13 cellular contexts compared by ENCODE assay signal in the genomic region with DNA sequence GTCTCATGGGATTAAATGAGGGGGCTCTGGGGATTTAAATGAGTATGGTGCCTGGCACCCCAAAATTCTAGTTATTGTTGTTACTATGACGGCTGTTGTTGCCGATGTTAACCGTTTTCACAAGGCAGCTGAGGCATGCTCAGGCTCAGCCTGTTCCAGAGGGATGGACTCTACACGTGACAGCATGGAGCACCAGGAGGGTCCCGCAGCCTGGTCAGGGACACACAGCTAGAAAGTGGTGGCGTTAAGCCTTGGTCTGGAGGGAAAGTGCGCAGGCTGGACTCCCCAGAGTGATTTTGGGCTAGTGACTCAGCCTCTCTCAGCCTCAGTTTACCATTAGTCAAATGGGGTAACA. TPM values are rescaled to one million over a fixed set of nuclear protein-coding genes. Genes with fewer than 3 reads are reported as not detected.
A peak's percentile ranks its signal among the peaks of the same experiment; 100 is the strongest.
DNase-seq lines count a peak whose midpoint lies in the region; ATAC-seq and TF ChIP-seq lines count a peak whose summit lies in the region.
"Had no signal": no experiment of that assay in that cellular context is flagged by ENCODE, and none has a peak within 500 bp of the region (broad histone marks: within the 10 kb centered on the region; RNA-seq: fewer than 3 reads in every experiment).

No MANE protein-coding gene starts in this region.

- intact Hi-C loops in activated CD4-positive, alpha-beta T cell treated with anti-CD3 and anti-CD28 coated beads, Interleukin-2, amount 10 ng/mL, durations not matched to agents 24 days and 14 days (cut with micrococcal nuclease): loop anchor here (10.0 kb wide), 2 partner anchors 296 to 624 kb away; partner anchors contain the start of genes CSNK2A1 and NSFL1C
- intact Hi-C loops in posterior vena cava (cut with DNase I): no loop called here

- no peak for TF ChIP-seq CTCF in WTC11 (IDR thresholded peaks at IDR 0.05)
- no peak for TF ChIP-seq CTCF in tibial nerve (IDR thresholded peaks at IDR 0.05)

- H3K27ac ChIP-seq in epithelial cell of prostate (peak overlapping the region; percentile 89), tibial nerve (no peak overlapping the region)
- H3K27ac ChIP-seq: brain microvascular endothelial cell had no signal

- H3K4me1 ChIP-seq in tibial nerve: peaks cover 0 to 33% (median 11%) of the 10 kb centered on the region in 4 donors

- peak overlapping the region; percentile 58 for H3K4me3 Mint-ChIP-seq in activated CD4-positive, alpha-beta T cell treated with anti-CD3 and anti-CD28 coated beads, Interleukin-2, amount 10 ng/mL, durations not matched to agents 24 days and 14 days
- peak overlapping the region; percentile 73 for H3K4me3 Mint-ChIP-seq in WTC11

- TF ChIP-seq EP300 in tibial nerve (IDR thresholded peaks at IDR 0.05): no peak

- H3K4me1 Mint-ChIP-seq in activated CD4-positive, alpha-beta T cell treated with anti-CD3 and anti-CD28 coated beads, Interleukin-2, amount 10 ng/mL, durations not matched to agents 24 days and 14 days: peaks cover 48% of the 10 kb centered on the region
- H3K4me1 Mint-ChIP-seq in WTC11: peaks cover 24% of the 10 kb centered on the region

- no peaks in the 10 kb centered on the region for H3K36me3 ChIP-seq in tibial nerve
- H3K36me3 ChIP-seq: brain microvascular endothelial cell, transverse colon had no signal

- peaks cover 0 to 47% of the 10 kb centered on the region in 2 donors for H3K27me3 ChIP-seq in tibial nerve
- H3K27me3 ChIP-seq: brain microvascular endothelial cell had no signal

- H3K27me3 Mint-ChIP-seq in activated CD4-positive, alpha-beta T cell treated with anti-CD3 and anti-CD28 coated beads, Interleukin-2, amount 10 ng/mL, durations not matched to agents 24 days and 14 days: no peaks in the 10 kb centered on the region
- peaks cover 17% of the 10 kb centered on the region for H3K27me3 Mint-ChIP-seq in WTC11 (ENCODE audit: low read depth)

- POLR2A ChIA-PET in WTC11 (lab: Charles Lee): no interaction called here

- DNase-seq in activated CD4-positive, alpha-beta T cell treated with anti-CD3 and anti-CD28 coated beads, Interleukin-2, amount 10 ng/mL, durations not matched to agents 24 days and 14 days: no peak
- no peak for DNase-seq in activated CD4-positive, alpha-beta T cell treated with anti-CD3 and anti-CD28 coated beads for 48 hours
- DNase-seq in WTC11 (ENCODE audit: low spot score) (no peak), epithelial cell of prostate (ENCODE audit: low read depth, low spot score) (no peak), posterior vena cava (ENCODE audit: low spot score) (peak; percentile 11), tibial nerve (ENCODE audit: low spot score in 2 of 2) (no peak), dedifferentiated amniotic fluid mesenchymal stem cell (ENCODE audit: extremely low spot score) (no peak), retina (no peak)
- DNase-seq: brain microvascular endothelial cell, HCEC 1CT, NCI-H1417 treated with DMSO at 0.1 percent for 48 hours had no signal

- no peaks in the 10 kb centered on the region for H3K9me3 Mint-ChIP-seq in activated CD4-positive, alpha-beta T cell treated with anti-CD3 and anti-CD28 coated beads, Interleukin-2, amount 10 ng/mL, durations not matched to agents 24 days and 14 days
- peaks cover 12% of the 10 kb centered on the region for H3K9me3 Mint-ChIP-seq in WTC11

- H3K27ac Mint-ChIP-seq in activated CD4-positive, alpha-beta T cell treated with anti-CD3 and anti-CD28 coated beads, Interleukin-2, amount 10 ng/mL, durations not matched to agents 24 days and 14 days: no peak overlapping the region
- H3K27ac Mint-ChIP-seq in WTC11: no peak overlapping the region

- 92 to 95% methylated on average over 7 of the region's 7 CpGs for WGBS in tibial nerve, 2 donors

- CTCF ChIA-PET in WTC11 (lab: Charles Lee): interaction anchor here (0.9 to 1.5 kb wide), 3 partner anchors 8 to 124 kb away, joined by 3 to 4 read pairs (median 3); no protein-coding TSS in a partner anchor

- TF ChIP-seq POLR2A in tibial nerve (IDR thresholded peaks at IDR 0.05): no peak

- no peak for ATAC-seq in WTC11

- H3K9me3 ChIP-seq in tibial nerve: peaks cover 0 to 8% (median 0%) of the 10 kb centered on the region in 4 donors
- H3K9me3 ChIP-seq: mucosa of descending colon, transverse colon had no signal

- H3K4me3 ChIP-seq in tibial nerve: no peak overlapping the region
- H3K4me3 ChIP-seq: mucosa of descending colon had no signal

- peaks cover 14% of the 10 kb centered on the region for H3K36me3 Mint-ChIP-seq in activated CD4-positive, alpha-beta T cell treated with anti-CD3 and anti-CD28 coated beads, Interleukin-2, amount 10 ng/mL, durations not matched to agents 24 days and 14 days (ENCODE audit: low read depth)
- H3K36me3 Mint-ChIP-seq in WTC11: peaks cover 4% of the 10 kb centered on the region

TF ChIP-seq in WTC11, 78 proteins besides CTCF, POLR2A, EP300 and RAD21:
- TF ChIP-seq, protein P1, sequence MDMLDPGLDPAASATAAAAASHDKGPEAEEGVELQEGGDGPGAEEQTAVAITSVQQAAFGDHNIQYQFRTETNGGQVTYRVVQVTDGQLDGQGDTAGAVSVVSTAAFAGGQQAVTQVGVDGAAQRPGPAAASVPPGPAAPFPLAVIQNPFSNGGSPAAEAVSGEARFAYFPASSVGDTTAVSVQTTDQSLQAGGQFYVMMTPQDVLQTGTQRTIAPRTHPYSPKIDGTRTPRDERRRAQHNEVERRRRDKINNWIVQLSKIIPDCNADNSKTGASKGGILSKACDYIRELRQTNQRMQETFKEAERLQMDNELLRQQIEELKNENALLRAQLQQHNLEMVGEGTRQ (CRISPR knock-in tag; IDR thresholded peaks at IDR 0.05): no peak
- TF ChIP-seq NR3C1 (CRISPR knock-in tag; conservative IDR thresholded peaks at IDR 0.05; ENCODE audit: low read depth): no peak
- TF ChIP-seq, protein P2, sequence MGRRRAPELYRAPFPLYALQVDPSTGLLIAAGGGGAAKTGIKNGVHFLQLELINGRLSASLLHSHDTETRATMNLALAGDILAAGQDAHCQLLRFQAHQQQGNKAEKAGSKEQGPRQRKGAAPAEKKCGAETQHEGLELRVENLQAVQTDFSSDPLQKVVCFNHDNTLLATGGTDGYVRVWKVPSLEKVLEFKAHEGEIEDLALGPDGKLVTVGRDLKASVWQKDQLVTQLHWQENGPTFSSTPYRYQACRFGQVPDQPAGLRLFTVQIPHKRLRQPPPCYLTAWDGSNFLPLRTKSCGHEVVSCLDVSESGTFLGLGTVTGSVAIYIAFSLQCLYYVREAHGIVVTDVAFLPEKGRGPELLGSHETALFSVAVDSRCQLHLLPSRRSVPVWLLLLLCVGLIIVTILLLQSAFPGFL (CRISPR knock-in tag; IDR thresholded peaks at IDR 0.05; ENCODE audit: borderline replicate concordance): no peak
- TF ChIP-seq, protein P3, sequence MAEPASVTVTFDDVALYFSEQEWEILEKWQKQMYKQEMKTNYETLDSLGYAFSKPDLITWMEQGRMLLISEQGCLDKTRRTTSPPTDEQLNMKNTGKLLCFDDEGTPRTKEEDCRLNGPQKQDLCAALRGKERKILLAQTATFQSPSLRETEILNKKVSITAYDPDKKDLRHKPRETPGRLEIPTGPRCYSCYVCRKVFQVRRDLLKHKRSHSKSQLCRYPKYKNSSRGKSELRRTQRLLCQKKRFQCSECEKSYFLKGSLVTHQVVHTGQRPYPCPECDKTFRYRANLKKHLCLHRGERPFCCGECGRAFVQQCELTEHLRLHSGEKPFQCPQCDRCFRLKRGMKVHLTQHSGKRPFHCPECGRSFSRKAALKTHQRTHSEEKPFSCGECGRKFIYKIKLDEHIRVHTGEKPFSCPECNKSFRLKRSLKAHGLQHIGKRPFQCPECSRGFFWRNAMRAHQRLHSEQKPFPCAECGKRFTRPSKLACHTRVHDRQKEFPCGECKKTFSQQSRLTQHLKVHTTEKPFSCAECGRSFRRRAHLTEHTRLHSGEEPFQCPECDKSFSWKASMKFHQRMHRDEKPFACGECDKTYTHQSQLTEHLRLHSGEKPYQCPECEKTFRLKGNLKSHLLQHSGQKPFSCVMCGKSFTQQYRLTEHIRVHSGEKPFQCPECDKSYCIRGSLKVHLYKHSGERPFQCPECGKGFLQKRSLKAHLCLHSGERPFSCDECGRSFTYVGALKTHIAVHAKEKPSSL (CRISPR knock-in tag; conservative IDR thresholded peaks at IDR 0.05): no peak
- TF ChIP-seq RELA (CRISPR knock-in tag; IDR thresholded peaks at IDR 0.05; ENCODE audit: borderline replicate concordance): no peak
- TF ChIP-seq ATF1 (CRISPR knock-in tag; IDR thresholded peaks at IDR 0.05): no peak
- TF ChIP-seq ZNF671 (CRISPR knock-in tag; IDR thresholded peaks at IDR 0.05): no peak
- no peak for TF ChIP-seq ZNF121 (CRISPR knock-in tag; IDR thresholded peaks at IDR 0.05)
- no peak for TF ChIP-seq TEAD4 (CRISPR knock-in tag; IDR thresholded peaks at IDR 0.05)
- TF ChIP-seq NR1H2 (CRISPR knock-in tag; IDR thresholded peaks at IDR 0.05): no peak
- TF ChIP-seq NFATC4 (CRISPR knock-in tag; IDR thresholded peaks at IDR 0.05): no peak
- no peak for TF ChIP-seq ZNF512 (CRISPR knock-in tag; IDR thresholded peaks at IDR 0.05; ENCODE audit: borderline replicate concordance)
- no peak for TF ChIP-seq CREM (CRISPR knock-in tag; IDR thresholded peaks at IDR 0.05)
- TF ChIP-seq IRF2 (CRISPR knock-in tag; IDR thresholded peaks at IDR 0.05; ENCODE audit: borderline replicate concordance, low read depth): no peak

RNA-seq across cellular contexts. Expression of gene FAM110A, which starts 7.0 kb away (rescaled TPM):
- 13.3 and 15.4 TPM in 2 replicates for total RNA-seq in activated CD4-positive, alpha-beta T cell treated with anti-CD3 and anti-CD28 coated beads, Interleukin-2, amount 10 ng/mL, durations not matched to agents 24 days and 14 days
- total RNA-seq in WTC11 (2021) (17.2 to 18.8 TPM (median 18.0 TPM) in 3 replicates), posterior vena cava (1 to 10 TPM; 2.7 to 4.0 TPM), tibial nerve (1 to 10 TPM; 2.8 to 6.9 (median 4.7) TPM)
